23 cellular contexts compared by ENCODE assay signal in genomic region chr3:54138937-54139547, GRCh38.
"Had no signal": no experiment of that assay in that cellular context is flagged by ENCODE, and none has a peak within 500 bp of the region (broad histone marks: within the 10 kb centered on the region; RNA-seq: fewer than 3 reads in every experiment).

No MANE protein-coding gene starts in this region.

- H3K27me3 ChIP-seq: cardiac muscle cell, dorsolateral prefrontal cortex, transverse colon had no signal

- DNase-seq: activated CD4-positive, alpha-beta T cell treated with anti-CD3 and anti-CD28 coated beads, Interleukin-2, amount 50 U/mL, for 4 hours; activated CD4-positive, CD25-positive, alpha-beta regulatory T cell treated with anti-CD3 and anti-CD28 coated beads, Interleukin-2, amount 50 U/mL, for 72 hours; activated effector memory CD4-positive, alpha-beta T cell treated with Interleukin-2 at 50 U/mL for 16 hours; activated naive CD4-positive, alpha-beta T cell treated with anti-CD3 and anti-CD28 coated beads, Interleukin-2, amount 50 U/mL, for 16 hours; dorsolateral prefrontal cortex; endodermal cell; erythroblast; glutamatergic neuron; immature natural killer cell; mesenchymal stem cell; natural killer cell; nucleus accumbens; retina; stimulated activated CD4-positive, alpha-beta T cell treated with anti-CD3 and anti-CD28 coated beads, Interleukin-4, amount 100 ng/mL, for 4 hours; stimulated activated CD8-positive, alpha-beta memory T cell treated with anti-CD3 and anti-CD28 coated beads, Interleukin-4, amount 100 ng/mL, for 48 hours; stimulated activated naive CD4-positive, alpha-beta T cell treated with Interleukin-2 at 50 U/mL for 16 hours; substantia nigra; T-helper 1 cell; T1000; transverse colon had no signal

- H3K4me3 Mint-ChIP-seq: endodermal cell, immature natural killer cell, natural killer cell had no signal

- H3K4me1 Mint-ChIP-seq: endodermal cell, immature natural killer cell, natural killer cell had no signal

- H3K9me3 Mint-ChIP-seq: endodermal cell, immature natural killer cell, natural killer cell had no signal

- H3K4me2 ChIP-seq: smooth muscle cell had no signal

- H3K4me1 ChIP-seq: transverse colon had no signal

- H3K27ac Mint-ChIP-seq: endodermal cell, immature natural killer cell, natural killer cell had no signal

- H3K9me3 ChIP-seq: transverse colon had no signal

- H3K27ac ChIP-seq: cardiac muscle cell, dorsolateral prefrontal cortex, transverse colon had no signal

- H3K36me3 ChIP-seq: cardiac muscle cell, transverse colon had no signal

- H3K36me3 Mint-ChIP-seq: immature natural killer cell, natural killer cell had no signal

- H3K4me3 ChIP-seq: cardiac muscle cell, dorsolateral prefrontal cortex, smooth muscle cell, transverse colon had no signal

- FAIRE-seq: astrocyte had no signal
